Comparison of ENCODE assay signal across 1 cellular context in genomic region chr6:116568111-116568510, GRCh38.
TF ChIP-seq lines count a peak whose summit lies in the region.

No MANE protein-coding gene starts in this region.

TF ChIP-seq in GM23338, 12 proteins besides CTCF, POLR2A, EP300 and RAD21 (continued from another document):
- TF ChIP-seq, protein P1, sequence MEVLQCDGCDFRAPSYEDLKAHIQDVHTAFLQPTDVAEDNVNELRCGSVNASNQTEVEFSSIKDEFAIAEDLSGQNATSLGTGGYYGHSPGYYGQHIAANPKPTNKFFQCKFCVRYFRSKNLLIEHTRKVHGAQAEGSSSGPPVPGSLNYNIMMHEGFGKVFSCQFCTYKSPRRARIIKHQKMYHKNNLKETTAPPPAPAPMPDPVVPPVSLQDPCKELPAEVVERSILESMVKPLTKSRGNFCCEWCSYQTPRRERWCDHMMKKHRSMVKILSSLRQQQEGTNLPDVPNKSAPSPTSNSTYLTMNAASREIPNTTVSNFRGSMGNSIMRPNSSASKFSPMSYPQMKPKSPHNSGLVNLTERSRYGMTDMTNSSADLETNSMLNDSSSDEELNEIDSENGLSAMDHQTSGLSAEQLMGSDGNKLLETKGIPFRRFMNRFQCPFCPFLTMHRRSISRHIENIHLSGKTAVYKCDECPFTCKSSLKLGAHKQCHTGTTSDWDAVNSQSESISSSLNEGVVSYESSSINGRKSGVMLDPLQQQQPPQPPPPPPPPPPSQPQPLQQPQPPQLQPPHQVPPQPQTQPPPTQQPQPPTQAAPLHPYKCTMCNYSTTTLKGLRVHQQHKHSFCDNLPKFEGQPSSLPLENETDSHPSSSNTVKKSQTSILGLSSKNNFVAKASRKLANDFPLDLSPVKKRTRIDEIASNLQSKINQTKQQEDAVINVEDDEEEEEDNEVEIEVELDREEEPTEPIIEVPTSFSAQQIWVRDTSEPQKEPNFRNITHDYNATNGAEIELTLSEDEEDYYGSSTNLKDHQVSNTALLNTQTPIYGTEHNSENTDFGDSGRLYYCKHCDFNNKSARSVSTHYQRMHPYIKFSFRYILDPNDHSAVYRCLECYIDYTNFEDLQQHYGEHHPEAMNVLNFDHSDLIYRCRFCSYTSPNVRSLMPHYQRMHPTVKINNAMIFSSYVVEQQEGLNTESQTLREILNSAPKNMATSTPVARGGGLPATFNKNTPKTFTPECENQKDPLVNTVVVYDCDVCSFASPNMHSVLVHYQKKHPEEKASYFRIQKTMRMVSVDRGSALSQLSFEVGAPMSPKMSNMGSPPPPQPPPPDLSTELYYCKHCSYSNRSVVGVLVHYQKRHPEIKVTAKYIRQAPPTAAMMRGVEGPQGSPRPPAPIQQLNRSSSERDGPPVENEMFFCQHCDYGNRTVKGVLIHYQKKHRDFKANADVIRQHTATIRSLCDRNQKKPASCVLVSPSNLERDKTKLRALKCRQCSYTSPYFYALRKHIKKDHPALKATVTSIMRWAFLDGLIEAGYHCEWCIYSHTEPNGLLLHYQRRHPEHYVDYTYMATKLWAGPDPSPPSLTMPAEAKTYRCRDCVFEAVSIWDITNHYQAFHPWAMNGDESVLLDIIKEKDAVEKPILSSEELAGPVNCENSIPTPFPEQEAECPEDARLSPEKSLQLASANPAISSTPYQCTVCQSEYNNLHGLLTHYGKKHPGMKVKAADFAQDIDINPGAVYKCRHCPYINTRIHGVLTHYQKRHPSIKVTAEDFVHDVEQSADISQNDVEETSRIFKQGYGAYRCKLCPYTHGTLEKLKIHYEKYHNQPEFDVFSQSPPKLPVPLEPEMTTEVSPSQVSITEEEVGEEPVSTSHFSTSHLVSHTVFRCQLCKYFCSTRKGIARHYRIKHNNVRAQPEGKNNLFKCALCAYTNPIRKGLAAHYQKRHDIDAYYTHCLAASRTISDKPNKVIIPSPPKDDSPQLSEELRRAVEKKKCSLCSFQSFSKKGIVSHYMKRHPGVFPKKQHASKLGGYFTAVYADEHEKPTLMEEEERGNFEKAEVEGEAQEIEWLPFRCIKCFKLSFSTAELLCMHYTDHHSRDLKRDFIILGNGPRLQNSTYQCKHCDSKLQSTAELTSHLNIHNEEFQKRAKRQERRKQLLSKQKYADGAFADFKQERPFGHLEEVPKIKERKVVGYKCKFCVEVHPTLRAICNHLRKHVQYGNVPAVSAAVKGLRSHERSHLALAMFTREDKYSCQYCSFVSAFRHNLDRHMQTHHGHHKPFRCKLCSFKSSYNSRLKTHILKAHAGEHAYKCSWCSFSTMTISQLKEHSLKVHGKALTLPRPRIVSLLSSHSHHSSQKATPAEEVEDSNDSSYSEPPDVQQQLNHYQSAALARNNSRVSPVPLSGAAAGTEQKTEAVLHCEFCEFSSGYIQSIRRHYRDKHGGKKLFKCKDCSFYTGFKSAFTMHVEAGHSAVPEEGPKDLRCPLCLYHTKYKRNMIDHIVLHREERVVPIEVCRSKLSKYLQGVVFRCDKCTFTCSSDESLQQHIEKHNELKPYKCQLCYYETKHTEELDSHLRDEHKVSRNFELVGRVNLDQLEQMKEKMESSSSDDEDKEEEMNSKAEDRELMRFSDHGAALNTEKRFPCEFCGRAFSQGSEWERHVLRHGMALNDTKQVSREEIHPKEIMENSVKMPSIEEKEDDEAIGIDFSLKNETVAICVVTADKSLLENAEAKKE (CRISPR knock-in tag; IDR thresholded peaks at IDR 0.05): no peak
- TF ChIP-seq EZH2 (IDR thresholded peaks at IDR 0.05; ENCODE audit: low read depth, unreplicated experiment) (no peak), NANOG (IDR thresholded peaks at IDR 0.05; ENCODE audit: borderline replicate concordance) (no peak), CREB1 (CRISPR knock-in tag; IDR thresholded peaks at IDR 0.05; ENCODE audit: low read depth) (no peak), ZNF331 (CRISPR knock-in tag; IDR thresholded peaks at IDR 0.05; ENCODE audit: low read depth) (no peak), EZH2phosphoT487 (IDR thresholded peaks at IDR 0.05; ENCODE audit: unreplicated experiment) (no peak), POLR2AphosphoS5 (IDR thresholded peaks at IDR 0.05; ENCODE audit: low read depth) (no peak), ZNF114 (CRISPR knock-in tag; IDR thresholded peaks at IDR 0.05) (no peak)
- TF ChIP-seq, protein P2, sequence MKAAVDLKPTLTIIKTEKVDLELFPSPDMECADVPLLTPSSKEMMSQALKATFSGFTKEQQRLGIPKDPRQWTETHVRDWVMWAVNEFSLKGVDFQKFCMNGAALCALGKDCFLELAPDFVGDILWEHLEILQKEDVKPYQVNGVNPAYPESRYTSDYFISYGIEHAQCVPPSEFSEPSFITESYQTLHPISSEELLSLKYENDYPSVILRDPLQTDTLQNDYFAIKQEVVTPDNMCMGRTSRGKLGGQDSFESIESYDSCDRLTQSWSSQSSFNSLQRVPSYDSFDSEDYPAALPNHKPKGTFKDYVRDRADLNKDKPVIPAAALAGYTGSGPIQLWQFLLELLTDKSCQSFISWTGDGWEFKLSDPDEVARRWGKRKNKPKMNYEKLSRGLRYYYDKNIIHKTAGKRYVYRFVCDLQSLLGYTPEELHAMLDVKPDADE (IDR thresholded peaks at IDR 0.05): no peak
- TF ChIP-seq, protein P3, sequence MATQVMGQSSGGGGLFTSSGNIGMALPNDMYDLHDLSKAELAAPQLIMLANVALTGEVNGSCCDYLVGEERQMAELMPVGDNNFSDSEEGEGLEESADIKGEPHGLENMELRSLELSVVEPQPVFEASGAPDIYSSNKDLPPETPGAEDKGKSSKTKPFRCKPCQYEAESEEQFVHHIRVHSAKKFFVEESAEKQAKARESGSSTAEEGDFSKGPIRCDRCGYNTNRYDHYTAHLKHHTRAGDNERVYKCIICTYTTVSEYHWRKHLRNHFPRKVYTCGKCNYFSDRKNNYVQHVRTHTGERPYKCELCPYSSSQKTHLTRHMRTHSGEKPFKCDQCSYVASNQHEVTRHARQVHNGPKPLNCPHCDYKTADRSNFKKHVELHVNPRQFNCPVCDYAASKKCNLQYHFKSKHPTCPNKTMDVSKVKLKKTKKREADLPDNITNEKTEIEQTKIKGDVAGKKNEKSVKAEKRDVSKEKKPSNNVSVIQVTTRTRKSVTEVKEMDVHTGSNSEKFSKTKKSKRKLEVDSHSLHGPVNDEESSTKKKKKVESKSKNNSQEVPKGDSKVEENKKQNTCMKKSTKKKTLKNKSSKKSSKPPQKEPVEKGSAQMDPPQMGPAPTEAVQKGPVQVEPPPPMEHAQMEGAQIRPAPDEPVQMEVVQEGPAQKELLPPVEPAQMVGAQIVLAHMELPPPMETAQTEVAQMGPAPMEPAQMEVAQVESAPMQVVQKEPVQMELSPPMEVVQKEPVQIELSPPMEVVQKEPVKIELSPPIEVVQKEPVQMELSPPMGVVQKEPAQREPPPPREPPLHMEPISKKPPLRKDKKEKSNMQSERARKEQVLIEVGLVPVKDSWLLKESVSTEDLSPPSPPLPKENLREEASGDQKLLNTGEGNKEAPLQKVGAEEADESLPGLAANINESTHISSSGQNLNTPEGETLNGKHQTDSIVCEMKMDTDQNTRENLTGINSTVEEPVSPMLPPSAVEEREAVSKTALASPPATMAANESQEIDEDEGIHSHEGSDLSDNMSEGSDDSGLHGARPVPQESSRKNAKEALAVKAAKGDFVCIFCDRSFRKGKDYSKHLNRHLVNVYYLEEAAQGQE (IDR thresholded peaks at IDR 0.05; ENCODE audit: unreplicated experiment): no peak
